23 cellular contexts compared by ENCODE assay signal in genomic region chr11:75246673-75247350, GRCh38. TPM values are rescaled to one million over a fixed set of nuclear protein-coding genes. Genes with fewer than 3 reads are reported as not detected.
"Had no signal": no experiment of that assay in that cellular context is flagged by ENCODE, and none has a peak within 500 bp of the region (broad histone marks: within the 10 kb centered on the region; RNA-seq: fewer than 3 reads in every experiment).

No MANE protein-coding gene starts in this region.

- H3K36me3 Mint-ChIP-seq: brain; immature natural killer cell; stimulated activated naive B cell treated with anti-CD40 and anti-IgM and Interleukin-4, amounts not matched to agents 10 μg/mL and 1 μg/mL and 100 μg/mL, for 72 hours had no signal

- H3K4me1 ChIP-seq: foreskin keratinocyte had no signal

- H3K36me3 ChIP-seq: neutrophil, ovary, thoracic aorta had no signal

- DNase-seq: activated B cell treated with CpG ODN at 0.5 μM for 24 hours; activated CD4-positive, alpha-beta T cell treated with anti-CD3 and anti-CD28 coated beads for 36 hours; activated CD4-positive, alpha-beta T cell treated with anti-CD3 and anti-CD28 coated beads, Interleukin-2, amount 50 U/mL, for 4 hours; activated gamma-delta T cell; activated naive CD4-positive, alpha-beta T cell treated with anti-CD3 and anti-CD28 coated beads, Interleukin-2, amount 50 U/mL, for 16 hours; caudate nucleus; dermis blood vessel endothelial cell; effector CD8-positive, alpha-beta T cell; foreskin keratinocyte; immature natural killer cell; psoas muscle; right cardiac atrium; stimulated activated CD4-positive, alpha-beta T cell treated with anti-CD3 and anti-CD28 coated beads, Interleukin-2, amount 100 ng/mL, for 24 hours; stimulated activated naive B cell treated with anti-CD40 and anti-IgM and Interleukin-4, amounts not matched to agents 10 μg/mL and 1 μg/mL and 100 μg/mL, for 72 hours; T-helper 9 cell had no signal

- H3K9me3 ChIP-seq: neutrophil, ovary, psoas muscle, thoracic aorta had no signal

- H3K4me3 Mint-ChIP-seq: activated B cell treated with CpG ODN at 0.5 μM for 24 hours; activated CD4-positive, alpha-beta T cell treated with anti-CD3 and anti-CD28 coated beads for 36 hours; brain; immature natural killer cell; nephron; stimulated activated naive B cell treated with anti-CD40 and anti-IgM and Interleukin-4, amounts not matched to agents 10 μg/mL and 1 μg/mL and 100 μg/mL, for 72 hours had no signal

- H3K27ac ChIP-seq: foreskin keratinocyte, neutrophil, ovary, psoas muscle, skin epidermis, thoracic aorta had no signal

- H3K9me3 Mint-ChIP-seq: activated B cell treated with CpG ODN at 0.5 μM for 24 hours; immature natural killer cell; nephron; stimulated activated naive B cell treated with anti-CD40 and anti-IgM and Interleukin-4, amounts not matched to agents 10 μg/mL and 1 μg/mL and 100 μg/mL, for 72 hours had no signal

- H3K4me3 ChIP-seq: ovary, psoas muscle, skin epidermis, thoracic aorta had no signal

- H3K27ac Mint-ChIP-seq: activated B cell treated with CpG ODN at 0.5 μM for 24 hours; activated CD4-positive, alpha-beta T cell treated with anti-CD3 and anti-CD28 coated beads for 36 hours; brain; nephron; stimulated activated naive B cell treated with anti-CD40 and anti-IgM and Interleukin-4, amounts not matched to agents 10 μg/mL and 1 μg/mL and 100 μg/mL, for 72 hours had no signal

- H3K4me1 Mint-ChIP-seq: nephron had no signal

- ATAC-seq: activated CD4-positive, alpha-beta T cell treated with anti-CD3 and anti-CD28 coated beads for 36 hours; foreskin keratinocyte; psoas muscle; right cardiac atrium; stimulated activated naive B cell treated with anti-CD40 and anti-IgM and Interleukin-4, amounts not matched to agents 10 μg/mL and 1 μg/mL and 100 μg/mL, for 72 hours had no signal

- H3K27me3 ChIP-seq: ovary had no signal

RNA-seq across cellular contexts. Expression of gene TPBGL, which starts 6.2 kb away (rescaled TPM):
- total RNA-seq: activated B cell treated with CpG ODN at 0.5 μM for 24 hours, foreskin keratinocyte, liver had no signal
- polyA plus RNA-seq: aorta had no signal
